ENCODE assay signal across 16 cellular contexts in the genomic region with DNA sequence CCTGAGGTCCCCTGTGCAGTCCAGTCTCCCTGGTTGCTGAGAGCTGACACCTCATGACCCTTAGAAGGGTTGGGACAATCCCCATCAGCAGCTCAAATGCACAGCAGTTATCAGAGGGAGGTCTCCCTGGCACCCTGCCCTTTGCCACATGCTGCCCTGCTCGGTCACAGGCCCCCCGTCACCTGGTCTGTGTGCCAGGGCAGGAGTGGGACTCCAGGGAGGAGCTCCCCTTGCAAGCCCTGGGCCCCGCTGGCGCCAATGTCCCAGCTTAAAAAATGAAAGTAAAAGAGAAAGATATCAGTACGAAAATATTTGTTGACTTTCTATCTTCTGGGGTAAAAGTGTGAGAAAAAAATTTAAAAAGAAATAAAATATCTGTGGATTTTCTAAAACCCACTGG.
DNase-seq lines count a peak whose midpoint lies in the region; ATAC-seq and TF ChIP-seq lines count a peak whose summit lies in the region.
"Had no signal": no experiment of that assay in that cellular context is flagged by ENCODE, and none has a peak within 500 bp of the region (broad histone marks: within the 10 kb centered on the region; RNA-seq: fewer than 3 reads in every experiment).

No MANE protein-coding gene starts in this region.

- no peak for TF ChIP-seq CTCF in CD8-positive, alpha-beta T cell (IDR thresholded peaks at IDR 0.05)
- TF ChIP-seq CTCF in VCaP (conservative IDR thresholded peaks at IDR 0.05) = no peak

- peaks cover 8% of the 10 kb centered on the region for H3K9me3 ChIP-seq in BLaER1
- no peaks in the 10 kb centered on the region for H3K9me3 ChIP-seq in CD8-positive, alpha-beta T cell (ENCODE audit: low read length)

- H3K4me2 ChIP-seq in BLaER1 = peak overlapping the region; percentile 55

- intact Hi-C loops in CD8-positive, alpha-beta T cell (cut with DNase I, micrococcal nuclease) = no loop called here

- H3K27me3 Mint-ChIP-seq in CD8-positive, alpha-beta T cell (ENCODE audit: low read depth) = peaks cover 4% of the 10 kb centered on the region

- H3K4me3 Mint-ChIP-seq in CD8-positive, alpha-beta T cell = peak overlapping the region; percentile 53
- H3K4me3 Mint-ChIP-seq: dendritic cell treated with granulocyte-macrophage colony-stimulating factor and Interleukin-4, amounts not matched to agents 40 ng/mL and 50 ng/mL, for 4 days had no signal

- H3K36me3 Mint-ChIP-seq in CD8-positive, alpha-beta T cell = no peaks in the 10 kb centered on the region

- ATAC-seq in CD8-positive, alpha-beta T cell = no peak
- ATAC-seq in left lobe of liver (peak; percentile 35), HG02973 (IDR thresholded peaks at IDR 0.05; ENCODE audit: unreplicated experiment) (no peak), GM21390 (IDR thresholded peaks at IDR 0.05; ENCODE audit: unreplicated experiment) (no peak), HG03457 (IDR thresholded peaks at IDR 0.05; ENCODE audit: unreplicated experiment) (no peak)
- ATAC-seq: stimulated activated naive CD8-positive, alpha-beta T cell treated with anti-CD3 and anti-CD28 coated beads, Interleukin-15, amount 100 ng/mL, for 72 hours had no signal

- H3K27ac Mint-ChIP-seq in CD8-positive, alpha-beta T cell = no peak overlapping the region
- H3K27ac Mint-ChIP-seq: dendritic cell treated with granulocyte-macrophage colony-stimulating factor and Interleukin-4, amounts not matched to agents 40 ng/mL and 50 ng/mL, for 4 days; stimulated activated naive CD8-positive, alpha-beta T cell treated with anti-CD3 and anti-CD28 coated beads, Interleukin-15, amount 100 ng/mL, for 72 hours had no signal

- H3K36me3 ChIP-seq in BLaER1 = no peaks in the 10 kb centered on the region
- H3K36me3 ChIP-seq in CD8-positive, alpha-beta T cell (ENCODE audit: insufficient read depth, low read length) = no peaks in the 10 kb centered on the region

- H3K9ac ChIP-seq in BLaER1 = no peak overlapping the region
- H3K9ac ChIP-seq: parathyroid adenoma had no signal

- CTCF ChIA-PET in CD8-positive, alpha-beta T cell (lab: Charles Lee) = interaction anchor here (0.9 to 1.2 kb wide), 2 partner anchors 15 to 16 kb away, joined by 3 to 4 read pairs; no protein-coding TSS in a partner anchor

- H3K4me1 ChIP-seq in BLaER1 = peaks cover 11% of the 10 kb centered on the region
- no peaks in the 10 kb centered on the region for H3K4me1 ChIP-seq in CD8-positive, alpha-beta T cell (ENCODE audit: insufficient read depth, low read length)
- H3K4me1 ChIP-seq: parathyroid adenoma had no signal

- H4K20me1 ChIP-seq in BLaER1 = no peaks in the 10 kb centered on the region

- peaks cover 11% of the 10 kb centered on the region for H3K9me3 Mint-ChIP-seq in CD8-positive, alpha-beta T cell

- POLR2A ChIA-PET in CD8-positive, alpha-beta T cell (lab: Charles Lee) = interaction anchor here (0.6 kb wide), 1 partner anchor 439 kb away, joined by 3 read pairs; no protein-coding TSS in a partner anchor

- H3K4me3 ChIP-seq in BLaER1 = no peak overlapping the region
- H3K4me3 ChIP-seq in CD8-positive, alpha-beta T cell (ENCODE audit: low read depth, low read length) = no peak overlapping the region
- H3K4me3 ChIP-seq: SK-N-MC had no signal

- DNase-seq in CD8-positive, alpha-beta T cell = no peak
- DNase-seq in left lobe of liver (ENCODE audit: low spot score) = no peak
- DNase-seq: anterior cingulate cortex; KBM-7; kidney glomerular epithelial cell; NCI-H1417; NCI-H2227 treated with DMSO at 0.1 percent for 48 hours; stimulated activated naive CD8-positive, alpha-beta T cell treated with anti-CD3 and anti-CD28 coated beads, Interleukin-15, amount 100 ng/mL, for 72 hours had no signal

- no peaks in the 10 kb centered on the region for H3K27me3 ChIP-seq in BLaER1
- no peaks in the 10 kb centered on the region for H3K27me3 ChIP-seq in CD8-positive, alpha-beta T cell (ENCODE audit: insufficient read depth, low read length)

- H3K4me1 Mint-ChIP-seq in CD8-positive, alpha-beta T cell (ENCODE audit: low read depth) = peaks cover 8% of the 10 kb centered on the region
- H3K4me1 Mint-ChIP-seq: stimulated activated naive CD8-positive, alpha-beta T cell treated with anti-CD3 and anti-CD28 coated beads, Interleukin-15, amount 100 ng/mL, for 72 hours had no signal

- H3K27ac ChIP-seq in BLaER1 (0 out of 2 replicates have a peak overlapping the region, but pooled peaks have one; percentile 5), VCaP (peak overlapping the region; percentile 100)
- no peak overlapping the region for H3K27ac ChIP-seq in CD8-positive, alpha-beta T cell (ENCODE audit: low read depth, low read length)
- H3K27ac ChIP-seq: parathyroid adenoma, SK-N-MC had no signal
